Comparison of ENCODE assay signal across 21 cellular contexts in the genomic region with DNA sequence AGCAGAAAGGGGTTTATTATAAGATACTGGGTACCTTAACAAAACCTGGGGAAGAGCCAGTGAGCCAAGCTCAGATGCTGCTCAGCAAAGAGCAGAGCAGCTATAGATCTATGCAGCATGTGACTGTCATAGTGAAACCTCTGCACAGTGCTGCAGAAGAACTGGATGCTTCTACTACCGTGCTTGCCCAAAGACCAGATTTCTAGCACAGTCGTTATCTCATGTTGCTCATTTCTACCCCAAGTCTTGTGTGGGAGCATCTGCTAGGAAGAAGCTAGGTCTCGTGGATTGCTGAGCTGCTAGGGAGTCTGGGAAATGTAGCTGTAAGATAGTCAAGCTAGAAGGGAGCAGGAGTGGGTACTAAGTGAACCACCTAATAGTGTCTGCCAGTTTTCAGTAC. TPM values are rescaled to one million over a fixed set of nuclear protein-coding genes. Genes with fewer than 3 reads are reported as not detected.
DNase-seq lines count a peak whose midpoint lies in the region; ATAC-seq, FAIRE-seq and TF ChIP-seq lines count a peak whose summit lies in the region.
"Had no signal": no experiment of that assay in that cellular context is flagged by ENCODE, and none has a peak within 500 bp of the region (broad histone marks: within the 10 kb centered on the region; RNA-seq: fewer than 3 reads in every experiment).

No MANE protein-coding gene starts in this region.

- H2AFZ ChIP-seq in GM12878 (ENCODE audit: control insufficient read depth, low read depth, low read length) = no peak overlapping the region
- H2AFZ ChIP-seq: hepatocyte had no signal

- CTCF ChIA-PET in activated CD8-positive, alpha-beta T cell treated with anti-CD3 and anti-CD28 coated beads for 36 hours (lab: Charles Lee) = interaction anchor here (1.0 to 2.0 kb wide), 3 partner anchors 29 to 146 kb away, joined by 3 to 11 read pairs (median 5); no protein-coding TSS in a partner anchor
- CTCF ChIA-PET in GM12878 (lab: Yijun Ruan, JAX) = interaction anchor here (1.0 to 1.2 kb wide), 2 partner anchors 72 to 298 kb away, joined by 3 to 4 read pairs; no protein-coding TSS in a partner anchor

- no peak overlapping the region for H3K9ac ChIP-seq in GM12878 (ENCODE audit: control insufficient read depth, insufficient read depth, low read length)
- H3K9ac ChIP-seq: KMS-11 had no signal

- peaks cover 46% of the 10 kb centered on the region for H3K36me3 Mint-ChIP-seq in activated CD8-positive, alpha-beta T cell treated with anti-CD3 and anti-CD28 coated beads for 36 hours (ENCODE audit: low read depth)
- peaks cover 23% of the 10 kb centered on the region for H3K36me3 Mint-ChIP-seq in chondrocyte (ENCODE audit: low read depth)

- 14% methylated on average over 3 of the region's 3 CpGs for WGBS in GM12878 (ENCODE audit: insufficient coverage, insufficient replicate concordance, low lambda C conversion rate, missing lambda C conversion rate)

- H3K9me3 ChIP-seq in GM12878 (replicated peaks; ENCODE audit: control insufficient read depth, insufficient read depth, low read length) = no peaks in the 10 kb centered on the region
- H3K9me3 ChIP-seq: SJCRH30 had no signal

- BruUV-seq in GM12878 (replicated peaks; lab: Mats Ljungman, UMichigan) = no TSS peak

- SMC1A ChIA-PET in GM12878 (lab: Charles Lee; ENCODE audit: uncharacterized antibody, unreplicated experiment) = interaction anchor here (0.7 kb wide), 1 partner anchor 81 kb away, joined by 4 read pairs; no protein-coding TSS in a partner anchor

- RAD21 ChIA-PET in GM12878 (lab: Charles Lee; ENCODE audit: unreplicated experiment) = interaction anchor here (1.2 kb wide), 1 partner anchor 139 kb away, joined by 3 read pairs; the partner anchor contains the start of gene PTPRA

- no peaks in the 10 kb centered on the region for H4K20me1 ChIP-seq in GM12878 (ENCODE audit: control insufficient read depth, insufficient read depth)

- no peak overlapping the region for H3K4me3 ChIP-seq in GM12878
- H3K4me3 ChIP-seq: hepatocyte, SJCRH30 had no signal

- no peak for TF ChIP-seq EP300 in GM12878 (IDR thresholded peaks at IDR 0.05; ENCODE audit: borderline replicate concordance in 1 of 2, control insufficient read depth in 1 of 2, low read depth in 2 of 2, low read length in 2 of 2)

- H3K27me3 Mint-ChIP-seq in activated CD8-positive, alpha-beta T cell treated with anti-CD3 and anti-CD28 coated beads for 36 hours = no peaks in the 10 kb centered on the region
- no peaks in the 10 kb centered on the region for H3K27me3 Mint-ChIP-seq in chondrocyte (ENCODE audit: low read depth)
- H3K27me3 Mint-ChIP-seq: CD4-positive, alpha-beta T cell; naive B cell had no signal

- H3K27ac Mint-ChIP-seq in activated CD8-positive, alpha-beta T cell treated with anti-CD3 and anti-CD28 coated beads for 36 hours = peak overlapping the region; percentile 90
- H3K27ac Mint-ChIP-seq in chondrocyte (ENCODE audit: unreplicated experiment) = no peak overlapping the region
- H3K27ac Mint-ChIP-seq: CD4-positive, alpha-beta T cell had no signal

- peak; percentile 13 for DNase-seq in activated CD8-positive, alpha-beta memory T cell treated with anti-CD3 and anti-CD28 coated beads, Interleukin-2, amount 50 U/mL, for 24 hours (ENCODE audit: extremely low read depth)
- no peak for DNase-seq in activated CD8-positive, alpha-beta memory T cell treated with anti-CD3 and anti-CD28 coated beads for 24 hours
- DNase-seq in activated CD8-positive, alpha-beta T cell treated with anti-CD3 and anti-CD28 coated beads for 36 hours = peak; percentile 49
- DNase-seq in GM12878 (ENCODE audit: low read depth, low spot score) (no peak), chondrocyte (ENCODE audit: low spot score) (no peak)
- peak; percentile 53 for DNase-seq in stimulated activated CD8-positive, alpha-beta memory T cell treated with anti-CD3 and anti-CD28 coated beads, Interleukin-4, amount 100 ng/mL, for 48 hours
- DNase-seq: amygdala; CD4-positive, alpha-beta T cell; naive B cell; NCI-H1092; small intestine had no signal

- H3K4me1 ChIP-seq in GM12878 (ENCODE audit: control insufficient read depth, insufficient read depth, low read length) = no peaks in the 10 kb centered on the region

- H3K4me1 Mint-ChIP-seq in activated CD8-positive, alpha-beta T cell treated with anti-CD3 and anti-CD28 coated beads for 36 hours (ENCODE audit: low read depth) = peaks cover 54% of the 10 kb centered on the region
- peaks cover 10% of the 10 kb centered on the region for H3K4me1 Mint-ChIP-seq in chondrocyte (ENCODE audit: low read depth)
- H3K4me1 Mint-ChIP-seq: naive B cell had no signal

- H3K4me3 Mint-ChIP-seq in activated CD8-positive, alpha-beta T cell treated with anti-CD3 and anti-CD28 coated beads for 36 hours = no peak overlapping the region
- no peak overlapping the region for H3K4me3 Mint-ChIP-seq in chondrocyte (ENCODE audit: unreplicated experiment)
- H3K4me3 Mint-ChIP-seq: CD4-positive, alpha-beta T cell; naive B cell had no signal

- peak; percentile 81 for ATAC-seq in activated CD8-positive, alpha-beta T cell treated with anti-CD3 and anti-CD28 coated beads for 36 hours
- ATAC-seq in GM12878 = peak; percentile 44; the same call in 2 of the 3 replicates
- ATAC-seq in GM19467 (IDR thresholded peaks at IDR 0.05; ENCODE audit: unreplicated experiment) = no peak
- ATAC-seq in GM21367 (IDR thresholded peaks at IDR 0.05; ENCODE audit: unreplicated experiment) = no peak

- TF ChIP-seq POLR2A in GM12878 (IDR thresholded peaks at IDR 0.05; ENCODE audit: low read depth, low read length) = no peak

- no peak overlapping the region for H3K27ac ChIP-seq in GM12878 (ENCODE audit: control insufficient read depth, insufficient read depth)
- H3K27ac ChIP-seq: KMS-11, SJCRH30 had no signal

- no peak for TF ChIP-seq CTCF in activated CD8-positive, alpha-beta T cell treated with anti-CD3 and anti-CD28 coated beads for 36 hours (IDR thresholded peaks at IDR 0.05)
- TF ChIP-seq CTCF in GM12878 (IDR thresholded peaks at IDR 0.05 in 2 of 3, conservative IDR thresholded peaks at IDR 0.05 in 1 of 3; ENCODE audit: control insufficient read depth in 2 of 3, extremely low read depth in 1 of 3, insufficient read depth in 1 of 3, low read depth in 3 of 3, low read length in 3 of 3) = no peak
- no peak for TF ChIP-seq CTCF in chondrocyte (IDR thresholded peaks at IDR 0.05)

- no peaks in the 10 kb centered on the region for H3K9me3 Mint-ChIP-seq in activated CD8-positive, alpha-beta T cell treated with anti-CD3 and anti-CD28 coated beads for 36 hours
- H3K9me3 Mint-ChIP-seq in chondrocyte (ENCODE audit: low read depth) = no peaks in the 10 kb centered on the region
- H3K9me3 Mint-ChIP-seq: CD4-positive, alpha-beta T cell; naive B cell had no signal

- TF ChIP-seq RAD21 in GM12878 (IDR thresholded peaks at IDR 0.05; ENCODE audit: insufficient read depth, low read depth, low read length) = no peak

- no peaks in the 10 kb centered on the region for H3K27me3 ChIP-seq in GM12878 (replicated peaks in 1 of 2; ENCODE audit: control insufficient read depth in 2 of 2, insufficient read depth in 2 of 2, low read length in 1 of 2)
- H3K27me3 ChIP-seq: hepatocyte, SJCRH30 had no signal

- in situ Hi-C loops in GM12878 (cut with MboI) = no loop called here

- H3K4me2 ChIP-seq in GM12878 (ENCODE audit: control insufficient read depth, insufficient read depth) = no peak overlapping the region
- H3K4me2 ChIP-seq: hepatocyte, KMS-11 had no signal

- POLR2A ChIA-PET in activated CD8-positive, alpha-beta T cell treated with anti-CD3 and anti-CD28 coated beads for 36 hours (lab: Charles Lee) = interaction anchor here (0.8 to 1.8 kb wide), 6 partner anchors 18 to 139 kb away, joined by 3 to 5 read pairs (median 4); partner anchors contain the start of gene PTPRA
- POLR2A ChIA-PET in GM12878 (lab: Charles Lee) = no interaction called here

- intact Hi-C loops in activated CD8-positive, alpha-beta T cell treated with anti-CD3 and anti-CD28 coated beads for 36 hours (cut with micrococcal nuclease) = no loop called here
- intact Hi-C loops in GM12878 (cut with micrococcal nuclease; ENCODE audit: unreplicated experiment) = no loop called here

- no peaks in the 10 kb centered on the region for H3K79me2 ChIP-seq in GM12878 (ENCODE audit: control insufficient read depth, insufficient read depth, low read length)
- H3K79me2 ChIP-seq: hepatocyte had no signal

- FAIRE-seq in GM12878 (lab: Jason Lieb, UNC) = no peak
- FAIRE-seq: small intestine, urothelium cell line had no signal

- peaks cover 0 to 14% of the 10 kb centered on the region in 2 experiments; a peak in 3 of 4 replicates for H3K36me3 ChIP-seq in GM12878 (ENCODE audit: control insufficient read depth in 2 of 2, insufficient read depth in 2 of 2, low read length in 1 of 2)

RNA-seq across cellular contexts. Expression of gene GNRH2, which starts 31.7 kb away (rescaled TPM):
- under 1 TPM; 0.36 to 0.85 TPM for total RNA-seq in activated CD8-positive, alpha-beta T cell treated with anti-CD3 and anti-CD28 coated beads for 36 hours
- total RNA-seq in GM12878 (2013; cell fraction: nucleolus; rRNA removed) = 3.3 and 3.9 TPM in 2 replicates
- total RNA-seq in GM12878 (2014; rRNA removed) (not detected in 2 replicates), GM12878 (2014; rRNA removed; fragmentation: Illumina TruSeq; extraction: Trizol) (not detected in 2 replicates), GM12878 (2021) (0.64 and 0.85 TPM in 2 replicates), chondrocyte (0.94 TPM in 1 of 3 replicates, not detected in the others)
- polyA plus RNA-seq in GM12878 (2011; ENCODE audit: low read depth) = not detected
- polyA plus RNA-seq in GM12878 (2011; rRNA removed) (0.31 TPM in 1 of 2 replicates, not detected in the other), GM12878 (2014; fragmentation: Illumina TruSeq; extraction: Trizol) (not detected in 2 replicates), GM12878 (2014; fragmentation: Nextera tagmentation; extraction: Ambion mirVana) (not detected), GM12878 (2014; rRNA removed) (0.12 and 0.15 TPM in 2 replicates), GM12878 (2016; fragmentation: Nextera tagmentation; extraction: Ambion mirVana) (not detected)
- polyA plus RNA-seq in GM12878 (2011; cell fraction: cytosol; rRNA removed) = 0.10 and 0.25 TPM in 2 replicates
- 1.2 and 2.1 TPM in 2 replicates for polyA plus RNA-seq in GM12878 (2011; cell fraction: nucleus; rRNA removed)
- not detected in 2 replicates for polyA plus RNA-seq in GM12878 (2012)
- polyA minus RNA-seq in GM12878 (2011; rRNA and poly(A)+ RNA removed) = 0.80 and 1.1 TPM in 2 replicates
- polyA minus RNA-seq in GM12878 (2011; cell fraction: cytosol; rRNA and poly(A)+ RNA removed) = not detected in 2 replicates
- polyA minus RNA-seq in GM12878 (2011; cell fraction: nucleus; rRNA and poly(A)+ RNA removed) = 1.6 and 4.0 TPM in 2 replicates
- total RNA-seq: CD4-positive, alpha-beta T cell; fibroblast of villous mesenchyme; lung microvascular endothelial cell had no signal

RNA-seq across cellular contexts. Expression of gene MRPS26, which starts 34.1 kb away (rescaled TPM):
- 10 to 100 TPM; 63.6 to 70.0 TPM for total RNA-seq in activated CD8-positive, alpha-beta T cell treated with anti-CD3 and anti-CD28 coated beads for 36 hours
- 5.5 and 5.7 TPM in 2 replicates for total RNA-seq in GM12878 (2013; cell fraction: nucleolus; rRNA removed)
- total RNA-seq in GM12878 (2014; rRNA removed) (52.0 and 58.7 TPM in 2 replicates), GM12878 (2014; rRNA removed; fragmentation: Illumina TruSeq; extraction: Trizol) (23.4 and 25.8 TPM in 2 replicates), GM12878 (2021) (51.5 and 56.7 TPM in 2 replicates), chondrocyte (30.9 to 41.2 TPM (median 31.0 TPM) in 3 replicates)
- polyA plus RNA-seq in GM12878 (2011; ENCODE audit: low read depth) = 12.5 TPM
- polyA plus RNA-seq in GM12878 (2011; rRNA removed) (25.0 and 36.3 TPM in 2 replicates), GM12878 (2014; fragmentation: Illumina TruSeq; extraction: Trizol) (9.9 and 18.8 TPM in 2 replicates), GM12878 (2014; fragmentation: Nextera tagmentation; extraction: Ambion mirVana) (1 to 10 TPM; 3.9 to 9.3 TPM), GM12878 (2014; rRNA removed) (60.9 and 69.4 TPM in 2 replicates), GM12878 (2016; fragmentation: Nextera tagmentation; extraction: Ambion mirVana) (10 to 100 TPM; 80.7 to 95.3 TPM)
- 51.2 and 87.8 TPM in 2 replicates for polyA plus RNA-seq in GM12878 (2011; cell fraction: cytosol; rRNA removed)
- polyA plus RNA-seq in GM12878 (2011; cell fraction: nucleus; rRNA removed) = 28.4 and 31.8 TPM in 2 replicates
- 30.4 and 30.8 TPM in 2 replicates for polyA plus RNA-seq in GM12878 (2012)
- polyA minus RNA-seq in GM12878 (2011; rRNA and poly(A)+ RNA removed) = 10.8 and 18.2 TPM in 2 replicates
- polyA minus RNA-seq in GM12878 (2011; cell fraction: cytosol; rRNA and poly(A)+ RNA removed) = 12.6 and 13.6 TPM in 2 replicates
- 5.0 and 7.9 TPM in 2 replicates for polyA minus RNA-seq in GM12878 (2011; cell fraction: nucleus; rRNA and poly(A)+ RNA removed)

RNA-seq across cellular contexts. Expression of gene OXT, which starts 59.7 kb away (rescaled TPM):
- not detected for total RNA-seq in activated CD8-positive, alpha-beta T cell treated with anti-CD3 and anti-CD28 coated beads for 36 hours
- total RNA-seq in GM12878 (2013; cell fraction: nucleolus; rRNA removed) = not detected in 2 replicates
- not detected in 2 replicates for total RNA-seq in GM12878 (2014; rRNA removed)
- total RNA-seq in GM12878 (2014; rRNA removed; fragmentation: Illumina TruSeq; extraction: Trizol) = not detected in 2 replicates
- not detected in 2 replicates for total RNA-seq in GM12878 (2021)
- not detected for polyA plus RNA-seq in GM12878 (2011; ENCODE audit: low read depth)
- not detected in 2 replicates for polyA plus RNA-seq in GM12878 (2011; rRNA removed)
- not detected in 2 replicates for polyA plus RNA-seq in GM12878 (2011; cell fraction: cytosol; rRNA removed)
- not detected in 2 replicates for polyA plus RNA-seq in GM12878 (2011; cell fraction: nucleus; rRNA removed)
- not detected in 2 replicates for polyA plus RNA-seq in GM12878 (2012)
- not detected in 2 replicates for polyA plus RNA-seq in GM12878 (2014; fragmentation: Illumina TruSeq; extraction: Trizol)
- not detected for polyA plus RNA-seq in GM12878 (2014; fragmentation: Nextera tagmentation; extraction: Ambion mirVana)
- not detected in 2 replicates for polyA plus RNA-seq in GM12878 (2014; rRNA removed)
- not detected for polyA plus RNA-seq in GM12878 (2016; fragmentation: Nextera tagmentation; extraction: Ambion mirVana)
- not detected in 2 replicates for polyA minus RNA-seq in GM12878 (2011; rRNA and poly(A)+ RNA removed)
- polyA minus RNA-seq in GM12878 (2011; cell fraction: cytosol; rRNA and poly(A)+ RNA removed) = not detected in 2 replicates
- not detected in 2 replicates for polyA minus RNA-seq in GM12878 (2011; cell fraction: nucleus; rRNA and poly(A)+ RNA removed)
- not detected in 3 replicates for total RNA-seq in chondrocyte
- total RNA-seq: fibroblast of villous mesenchyme, hepatocyte, lung microvascular endothelial cell, posterior vena cava, SJCRH30 had no signal
- polyA plus RNA-seq: keratinocyte had no signal

Comparison
In these comparisons a context has a peak if more than half of its experiments do, and no peak if none do; other contexts are left out.
1. DNase-seq: peak in activated CD8-positive, alpha-beta memory T cell treated with anti-CD3 and anti-CD28 coated beads, Interleukin-2, amount 50 U/mL, for 24 hours (single experiment), activated CD8-positive, alpha-beta T cell treated with anti-CD3 and anti-CD28 coated beads for 36 hours (single experiment) and stimulated activated CD8-positive, alpha-beta memory T cell treated with anti-CD3 and anti-CD28 coated beads, Interleukin-4, amount 100 ng/mL, for 48 hours (single experiment); none in activated CD8-positive, alpha-beta memory T cell treated with anti-CD3 and anti-CD28 coated beads for 24 hours (single experiment), GM12878 (single experiment) and chondrocyte (single experiment).
2. ATAC-seq: peak in activated CD8-positive, alpha-beta T cell treated with anti-CD3 and anti-CD28 coated beads for 36 hours (single experiment) and GM12878 (single experiment); none in GM19467 (single experiment) and GM21367 (single experiment).